ENCODE assay signal across 18 cellular contexts in the genomic region with DNA sequence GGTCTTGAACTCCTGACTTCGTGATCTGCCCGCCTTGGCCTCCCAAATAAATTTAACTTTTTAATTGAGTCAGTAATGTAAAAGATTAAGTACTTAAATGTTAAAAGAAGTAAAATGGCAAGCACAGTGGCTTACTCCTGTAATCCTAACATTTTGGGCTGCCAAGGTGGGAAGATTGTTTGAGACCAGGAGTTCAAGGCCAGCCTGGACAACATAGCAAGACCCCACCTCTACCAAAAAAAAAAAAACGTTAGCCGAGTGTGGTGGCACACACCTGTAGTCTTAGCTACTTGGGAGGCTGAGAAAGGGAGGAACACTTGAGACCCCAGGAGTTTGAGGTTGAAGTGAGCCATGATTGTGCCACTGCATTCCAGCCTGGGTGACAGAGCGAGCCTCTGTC.
"Had no signal": no experiment of that assay in that cellular context is flagged by ENCODE, and none has a peak within 500 bp of the region (broad histone marks: within the 10 kb centered on the region; RNA-seq: fewer than 3 reads in every experiment).

No MANE protein-coding gene starts in this region.

- H3K4me3 ChIP-seq: coronary artery, esophagus squamous epithelium, gastrocnemius medialis, pancreas, transverse colon had no signal

- H3K27me3 Mint-ChIP-seq: activated T-cell treated with anti-CD3 and anti-CD28 coated beads, Interleukin-2, amount 50 U/mL, for 24 hours had no signal

- H3K4me3 Mint-ChIP-seq: activated naive CD4-positive, alpha-beta T cell treated with anti-CD3 and anti-CD28 coated beads for 36 hours; activated T-cell treated with anti-CD3 and anti-CD28 coated beads, Interleukin-2, amount 50 U/mL, for 24 hours; endodermal cell; nephron progenitor cell; T-helper 2 cell treated with Interferon-gamma antibody and Interleukin-4, amounts not matched to agents 5 μg/mL and 100 μg/mL, for 36 hours had no signal

- H3K4me1 ChIP-seq: pancreas had no signal

- H3K36me3 ChIP-seq: gastrocnemius medialis, pancreas, transverse colon had no signal

- H3K4me1 Mint-ChIP-seq: endodermal cell, nephron progenitor cell had no signal

- H3K27ac ChIP-seq: esophagus squamous epithelium, transverse colon, WERI-Rb-1 had no signal

- H3K27ac Mint-ChIP-seq: activated naive CD4-positive, alpha-beta T cell treated with anti-CD3 and anti-CD28 coated beads for 36 hours; activated T-cell treated with anti-CD3 and anti-CD28 coated beads, Interleukin-2, amount 50 U/mL, for 24 hours; endodermal cell; nephron progenitor cell had no signal

- ATAC-seq: right cardiac atrium had no signal

- H3K9me3 ChIP-seq: pancreas had no signal

- H3K27me3 ChIP-seq: esophagus squamous epithelium, gastrocnemius medialis, pancreas, transverse colon had no signal

- DNase-seq: activated CD8-positive, alpha-beta memory T cell treated with anti-CD3 and anti-CD28 coated beads for 24 hours; activated CD8-positive, alpha-beta memory T cell treated with anti-CD3 and anti-CD28 coated beads, Interleukin-2, amount 50 U/mL, for 4 hours; activated naive CD4-positive, alpha-beta T cell treated with anti-CD3 and anti-CD28 coated beads for 36 hours; activated T-cell treated with anti-CD3 and anti-CD28 coated beads, Interleukin-2, amount 50 U/mL, for 24 hours; amygdala; cerebellar nuclear complex; endodermal cell; esophagus squamous epithelium; gastrocnemius medialis; hippocampal formation; nephron progenitor cell; pancreas; right cardiac atrium; stimulated activated CD4-positive, alpha-beta T cell treated with anti-CD3 and anti-CD28 coated beads, Interleukin-1b, Interleukin-23, amount 100 ng/mL, for 48 hours; transverse colon; WERI-Rb-1 had no signal
